Comparison of ENCODE assay signal across 11 cellular contexts in the genomic region with DNA sequence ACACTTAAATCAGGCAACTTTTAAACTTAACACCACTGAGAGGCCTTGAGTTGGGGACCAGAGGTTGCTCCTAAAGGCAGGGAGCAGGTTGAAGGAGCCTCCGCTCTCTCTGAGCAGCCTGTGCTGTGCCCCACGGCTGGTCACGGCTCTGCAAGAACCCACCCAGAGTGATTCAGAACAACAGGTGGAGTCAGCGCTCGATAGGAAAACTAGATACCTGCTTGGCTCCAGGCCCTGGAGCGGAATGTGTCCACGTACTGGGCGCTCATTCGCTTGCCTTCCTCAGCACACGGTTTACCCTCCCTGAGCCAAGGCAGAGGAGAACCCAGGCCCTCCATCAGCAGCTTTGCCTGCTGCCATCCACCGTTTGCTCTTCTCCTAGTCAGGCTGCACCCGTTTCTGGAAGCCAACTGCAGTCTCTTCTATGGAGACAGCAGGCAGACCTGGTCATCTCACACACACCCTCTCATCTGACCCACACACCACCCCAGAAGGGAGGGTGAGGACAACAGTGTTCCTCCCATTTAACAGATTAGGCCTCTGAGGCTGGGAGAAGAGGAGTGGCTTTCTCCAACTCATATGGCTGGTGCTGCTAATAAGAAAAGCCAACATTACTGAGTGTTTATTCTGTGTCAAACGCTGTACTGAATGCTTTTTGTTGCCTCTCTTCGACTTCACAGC. TPM values are rescaled to one million over a fixed set of nuclear protein-coding genes. Genes with fewer than 3 reads are reported as not detected.
DNase-seq lines count a peak whose midpoint lies in the region; ATAC-seq and TF ChIP-seq lines count a peak whose summit lies in the region.
"Had no signal": no experiment of that assay in that cellular context is flagged by ENCODE, and none has a peak within 500 bp of the region (broad histone marks: within the 10 kb centered on the region; RNA-seq: fewer than 3 reads in every experiment).

No MANE protein-coding gene starts in this region.

- H3K27me3 Mint-ChIP-seq in nephron progenitor cell (ENCODE audit: low read depth, poor library complexity) (no peaks in the 10 kb centered on the region), type B pancreatic cell (no peaks in the 10 kb centered on the region)

- BruUV-seq in mammary epithelial cell (replicated peaks; lab: Mats Ljungman, UMichigan): no TSS peak

- H3K36me3 Mint-ChIP-seq in nephron progenitor cell (ENCODE audit: low read depth): peaks cover 4% of the 10 kb centered on the region
- H3K36me3 Mint-ChIP-seq in type B pancreatic cell: peaks cover 8% of the 10 kb centered on the region

- H3K79me2 ChIP-seq in mammary epithelial cell (ENCODE audit: insufficient read depth, low read length): no peaks in the 10 kb centered on the region

- H3K4me3 ChIP-seq in breast epithelium (no peak overlapping the region), mammary epithelial cell (replicated peaks in 1 of 3; ENCODE audit: insufficient read depth in 1 of 3, low read depth in 2 of 3, low read length in 3 of 3) (no peak overlapping the region), esophagus (ENCODE audit: low read depth in 1 of 2, low read length in 2 of 2) (no peak overlapping the region)

- DNase-seq in breast epithelium (ENCODE audit: low spot score in 2 of 2) (no peak), mammary epithelial cell (no peak), nephron progenitor cell (no peak), type B pancreatic cell (ENCODE audit: extremely low spot score, unreplicated experiment) (no peak)
- DNase-seq in stimulated activated naive CD4-positive, alpha-beta T cell treated with Interleukin-2 at 50 U/mL for 16 hours (lab: John Stamatoyannopoulos, UW): no peak
- DNase-seq: NCI-H526, SHP77 treated with DMSO at 0.1 percent for 48 hours, WERI-Rb-1 had no signal

- H3K9ac ChIP-seq in mammary epithelial cell (ENCODE audit: insufficient read depth, low read length): no peak overlapping the region

- in situ Hi-C loops in mammary epithelial cell (cut with MboI; ENCODE audit: low sequenced_read_pairs in 2 of 2): no loop called here

- TF ChIP-seq CTCF in breast epithelium (IDR thresholded peaks at IDR 0.05) (no peak), mammary epithelial cell (conservative IDR thresholded peaks at IDR 0.05 in 1 of 2, IDR thresholded peaks at IDR 0.05 in 1 of 2; ENCODE audit: extremely low read depth in 1 of 2, insufficient read depth in 1 of 2, low read depth in 1 of 2, low read length in 2 of 2) (no peak), nephron progenitor cell (IDR thresholded peaks at IDR 0.05) (no peak), type B pancreatic cell (conservative IDR thresholded peaks at IDR 0.05) (no peak)

- H3K9me3 Mint-ChIP-seq in nephron progenitor cell: no peaks in the 10 kb centered on the region
- H3K9me3 Mint-ChIP-seq in type B pancreatic cell: no peaks in the 10 kb centered on the region

- H3K27ac Mint-ChIP-seq in nephron progenitor cell: peak overlapping the region; percentile 96
- H3K27ac Mint-ChIP-seq in type B pancreatic cell: peak overlapping the region; percentile 83

- H2AFZ ChIP-seq in mammary epithelial cell (ENCODE audit: low read depth, low read length): no peak overlapping the region

- H3K27ac ChIP-seq in breast epithelium (peak overlapping the region; percentile 10 to 35), mammary epithelial cell (ENCODE audit: insufficient read depth, low read depth, low read length) (no peak overlapping the region), esophagus (ENCODE audit: low read depth in 2 of 2, low read length in 1 of 2) (peak overlapping the region; percentile 86 to 93)
- H3K27ac ChIP-seq: WERI-Rb-1 had no signal

- H3K4me1 ChIP-seq in breast epithelium (peaks cover 0 to 25% of the 10 kb centered on the region in 2 donors), mammary epithelial cell (ENCODE audit: insufficient read depth, low read length) (peaks cover 8% of the 10 kb centered on the region), esophagus (ENCODE audit: control insufficient read depth in 2 of 2, insufficient read depth in 2 of 2, low read length in 1 of 2) (peaks cover 15 to 30% of the 10 kb centered on the region in 2 donors)

- H3K27me3 ChIP-seq in breast epithelium: no peaks in the 10 kb centered on the region
- no peaks in the 10 kb centered on the region for H3K27me3 ChIP-seq in mammary epithelial cell (ENCODE audit: insufficient read depth, low read length)
- no peaks in the 10 kb centered on the region for H3K27me3 ChIP-seq in esophagus (ENCODE audit: control insufficient read depth in 1 of 2, insufficient read depth in 2 of 2, low read length in 2 of 2)

- no peak for TF ChIP-seq POLR2A in breast epithelium (IDR thresholded peaks at IDR 0.05)

- CTCF ChIA-PET in mammary epithelial cell (lab: Charles Lee; ENCODE audit: low non-redundant PET): no interaction called here

- H3K36me3 ChIP-seq in breast epithelium (no peaks in the 10 kb centered on the region), mammary epithelial cell (ENCODE audit: insufficient read depth, low read length) (no peaks in the 10 kb centered on the region), esophagus (ENCODE audit: control insufficient read depth in 2 of 2, insufficient read depth in 2 of 2, low read length in 1 of 2) (no peaks in the 10 kb centered on the region)
- H3K36me3 ChIP-seq: WERI-Rb-1 had no signal

- no peaks in the 10 kb centered on the region for H4K20me1 ChIP-seq in mammary epithelial cell (ENCODE audit: insufficient read depth, low read length)

- ATAC-seq in GM18858 (IDR thresholded peaks at IDR 0.05; ENCODE audit: unreplicated experiment): no peak
- ATAC-seq in HG03159 (IDR thresholded peaks at IDR 0.05; ENCODE audit: unreplicated experiment): no peak

- WGBS in mammary epithelial cell (ENCODE audit: low coverage, missing lambda C conversion rate): 83% methylated on average over 11 of the region's 14 CpGs
- 41 to 51% methylated on average over 14 of the region's 14 CpGs for WGBS in esophagus, 2 donors

- H3K4me1 Mint-ChIP-seq in nephron progenitor cell (peaks cover 80% of the 10 kb centered on the region), type B pancreatic cell (ENCODE audit: unreplicated experiment) (peaks cover 52% of the 10 kb centered on the region)

- H3K9me3 ChIP-seq in breast epithelium: no peaks in the 10 kb centered on the region
- H3K9me3 ChIP-seq in mammary epithelial cell (replicated peaks; ENCODE audit: insufficient read depth, low read length): no peaks in the 10 kb centered on the region
- H3K9me3 ChIP-seq in esophagus (ENCODE audit: control insufficient read depth in 2 of 2, insufficient read depth in 1 of 2, low read depth in 1 of 2, low read length in 1 of 2): no peaks in the 10 kb centered on the region

- no peak overlapping the region for H3K4me2 ChIP-seq in mammary epithelial cell (ENCODE audit: insufficient read depth, low read depth, low read length)

- dilution Hi-C loops in mammary epithelial cell (cut with HindIII; ENCODE audit: low sequenced_read_pairs): no loop called here

- H3K4me3 Mint-ChIP-seq in nephron progenitor cell (no peak overlapping the region), type B pancreatic cell (no peak overlapping the region)

- intact Hi-C loops in breast epithelium (cut with DNase I; ENCODE audit: low total_unique reads) (no loop called here), mammary epithelial cell (cut with micrococcal nuclease) (no loop called here)

RNA-seq across cellular contexts. Expression of gene PDCD4, which starts 37.6 kb away (rescaled TPM):
- total RNA-seq in breast epithelium (100 to 1,000 TPM; 101 to 319 (median 161) TPM), mammary epithelial cell (100 to 1,000 TPM; 123 to 133 TPM), type B pancreatic cell (ENCODE audit: low replicate concordance) (122 and 145 TPM in 2 replicates)
- polyA plus RNA-seq in mammary epithelial cell (47.0 TPM), esophagus (100 to 1,000 TPM; 116 to 203 TPM)
- 80.5 TPM for polyA minus RNA-seq in mammary epithelial cell
